14 cellular contexts compared by ENCODE assay signal in genomic region chr5:179974281-179974945, GRCh38.
DNase-seq lines count a peak whose midpoint lies in the region; ATAC-seq and TF ChIP-seq lines count a peak whose summit lies in the region.
"Had no signal": no experiment of that assay in that cellular context is flagged by ENCODE, and none has a peak within 500 bp of the region (broad histone marks: within the 10 kb centered on the region; RNA-seq: fewer than 3 reads in every experiment).

No MANE protein-coding gene starts in this region.

- peaks cover 3% of the 10 kb centered on the region for H3K27me3 Mint-ChIP-seq in GM23338 (ENCODE audit: insufficient read depth, low read depth, poor library complexity)
- no peaks in the 10 kb centered on the region for H3K27me3 Mint-ChIP-seq in progenitor cell of endocrine pancreas
- no peaks in the 10 kb centered on the region for H3K27me3 Mint-ChIP-seq in activated T-cell treated with anti-CD3 and anti-CD28 coated beads, Interleukin-2, amount 50 U/mL, for 24 hours
- H3K27me3 Mint-ChIP-seq: activated CD4-positive, alpha-beta memory T cell treated with anti-CD3 and anti-CD28 coated beads, Interleukin-2, amount 10 ng/mL, durations not matched to agents 7 days and 5 days had no signal

- intact Hi-C loops in body of pancreas (cut with DNase I) (no loop called here), aorta (cut with DNase I) (no loop called here)

- H4K20me1 ChIP-seq in GM23338 (replicated peaks; ENCODE audit: insufficient read depth): no peaks in the 10 kb centered on the region

- H3K4me1 Mint-ChIP-seq in GM23338 (peaks cover 17% of the 10 kb centered on the region), progenitor cell of endocrine pancreas (ENCODE audit: low read depth) (no peaks in the 10 kb centered on the region)
- H3K4me1 Mint-ChIP-seq in activated T-cell treated with anti-CD3 and anti-CD28 coated beads, Interleukin-2, amount 50 U/mL, for 24 hours (ENCODE audit: low read depth): peaks cover 8% of the 10 kb centered on the region
- H3K4me1 Mint-ChIP-seq: activated CD4-positive, alpha-beta memory T cell treated with anti-CD3 and anti-CD28 coated beads, Interleukin-2, amount 10 ng/mL, durations not matched to agents 7 days and 5 days had no signal

- H3K27ac ChIP-seq in GM23338 (ENCODE audit: low read depth): peak overlapping the region; percentile 26; the same call in 1 of the 2 replicates
- no peak overlapping the region for H3K27ac ChIP-seq in body of pancreas
- H3K27ac ChIP-seq in aorta (ENCODE audit: low read depth in 1 of 2, low read length in 2 of 2): no peak overlapping the region
- H3K27ac ChIP-seq: vagina had no signal

- no peak for TF ChIP-seq POLR2A in body of pancreas (IDR thresholded peaks at IDR 0.05)

- H3K9me3 ChIP-seq in body of pancreas: no peaks in the 10 kb centered on the region
- H3K9me3 ChIP-seq in aorta (ENCODE audit: control insufficient read depth, low read length): no peaks in the 10 kb centered on the region
- H3K9me3 ChIP-seq: HAP-1, vagina had no signal

- H3K9me2 ChIP-seq in GM23338 (ENCODE audit: insufficient read depth): no peaks in the 10 kb centered on the region

- DNase-seq in GM23338 (ENCODE audit: low spot score): no peak
- DNase-seq in NCI-H2171 (lab: John Stamatoyannopoulos, UW): peak; percentile 83
- DNase-seq in body of pancreas: peak in 3 of 4 donors; percentile 31 to 39 (median 35)
- DNase-seq in progenitor cell of endocrine pancreas (ENCODE audit: low spot score, unreplicated experiment): no peak
- DNase-seq in T-helper 1 cell: no peak
- no peak for DNase-seq in NOMO-1 (lab: John Stamatoyannopoulos, UW; ENCODE audit: unreplicated experiment in 2 of 2)
- DNase-seq in activated T-cell treated with anti-CD3 and anti-CD28 coated beads, Interleukin-2, amount 50 U/mL, for 24 hours: no peak
- no peak for DNase-seq in aorta
- DNase-seq: stimulated activated naive CD4-positive, alpha-beta T cell treated with Interleukin-2 at 50 U/mL for 16 hours; T-helper 9 cell had no signal

- H3K36me3 Mint-ChIP-seq in GM23338 (ENCODE audit: low read depth) (peaks cover 44% of the 10 kb centered on the region), progenitor cell of endocrine pancreas (ENCODE audit: insufficient read depth) (peaks cover 24% of the 10 kb centered on the region)
- H3K36me3 Mint-ChIP-seq in activated T-cell treated with anti-CD3 and anti-CD28 coated beads, Interleukin-2, amount 50 U/mL, for 24 hours (ENCODE audit: low read depth): peaks cover 43% of the 10 kb centered on the region

- 88 to 95% methylated on average over 36 of the region's 36 CpGs for WGBS in body of pancreas, 2 donors
- 90 to 92% methylated on average over 36 of the region's 36 CpGs for WGBS in aorta, 2 donors

- H3K9me3 Mint-ChIP-seq in GM23338 (no peaks in the 10 kb centered on the region), progenitor cell of endocrine pancreas (ENCODE audit: low read depth) (no peaks in the 10 kb centered on the region)
- no peaks in the 10 kb centered on the region for H3K9me3 Mint-ChIP-seq in activated T-cell treated with anti-CD3 and anti-CD28 coated beads, Interleukin-2, amount 50 U/mL, for 24 hours
- H3K9me3 Mint-ChIP-seq: activated CD4-positive, alpha-beta memory T cell treated with anti-CD3 and anti-CD28 coated beads, Interleukin-2, amount 10 ng/mL, durations not matched to agents 7 days and 5 days; activated T-helper 2 cell treated with anti-CD3 and anti-CD28 coated beads, Interferon-gamma antibody, Interleukin-2, Interleukin-4, amounts not matched to agents 10 μg/mL and 5 μg/mL and 100 μg/mL, durations not matched to agents 14 hours and 24 hours and 36 hours had no signal

- H3K36me3 ChIP-seq in GM23338 (ENCODE audit: insufficient read depth): peaks cover 11% of the 10 kb centered on the region
- peaks cover 0 to 9% of the 10 kb centered on the region in 2 donors for H3K36me3 ChIP-seq in body of pancreas (replicated peaks in 1 of 2; ENCODE audit: insufficient read depth in 1 of 2, low read depth in 2 of 2)
- H3K36me3 ChIP-seq in aorta (ENCODE audit: control insufficient read depth in 1 of 2, insufficient read depth in 2 of 2, low read length in 1 of 2): peaks cover 0 to 10% of the 10 kb centered on the region in 2 donors

- H3F3A ChIP-seq in GM23338 (replicated peaks; ENCODE audit: low read depth): peaks cover 6% of the 10 kb centered on the region; the same call in 1 of the 2 replicates

- ATAC-seq in GM23338 (no peak), body of pancreas (peak; percentile 45), aorta (ENCODE audit: low FRiP score) (no peak)

- H2AFZ ChIP-seq in GM23338: no peak overlapping the region

- no peak overlapping the region for H3K4me2 ChIP-seq in GM23338

- H3K4me1 ChIP-seq in GM23338 (ENCODE audit: insufficient read depth): no peaks in the 10 kb centered on the region
- no peaks in the 10 kb centered on the region for H3K4me1 ChIP-seq in body of pancreas
- no peaks in the 10 kb centered on the region for H3K4me1 ChIP-seq in aorta (ENCODE audit: control insufficient read depth in 1 of 2, insufficient read depth in 2 of 2, low read length in 2 of 2)
- H3K4me1 ChIP-seq: HAP-1, vagina had no signal

- H3K27ac Mint-ChIP-seq in GM23338 (no peak overlapping the region), progenitor cell of endocrine pancreas (peak overlapping the region; percentile 60)
- no peak overlapping the region for H3K27ac Mint-ChIP-seq in activated T-cell treated with anti-CD3 and anti-CD28 coated beads, Interleukin-2, amount 50 U/mL, for 24 hours
- H3K27ac Mint-ChIP-seq: activated CD4-positive, alpha-beta memory T cell treated with anti-CD3 and anti-CD28 coated beads, Interleukin-2, amount 10 ng/mL, durations not matched to agents 7 days and 5 days; activated T-helper 2 cell treated with anti-CD3 and anti-CD28 coated beads, Interferon-gamma antibody, Interleukin-2, Interleukin-4, amounts not matched to agents 10 μg/mL and 5 μg/mL and 100 μg/mL, durations not matched to agents 14 hours and 24 hours and 36 hours had no signal

- no peaks in the 10 kb centered on the region for H3K27me3 ChIP-seq in GM23338 (ENCODE audit: insufficient read depth)
- H3K27me3 ChIP-seq in body of pancreas: no peaks in the 10 kb centered on the region
- no peaks in the 10 kb centered on the region for H3K27me3 ChIP-seq in aorta (ENCODE audit: control insufficient read depth in 1 of 2, insufficient read depth in 2 of 2, low read length in 1 of 2)
- H3K27me3 ChIP-seq: vagina had no signal

- H3K79me2 ChIP-seq in GM23338 (replicated peaks; ENCODE audit: insufficient read depth): no peaks in the 10 kb centered on the region

- H3K4me3 Mint-ChIP-seq in GM23338 (no peak overlapping the region; the same call in 2 of the 3 replicates), progenitor cell of endocrine pancreas (ENCODE audit: low read depth) (no peak overlapping the region)
- no peak overlapping the region for H3K4me3 Mint-ChIP-seq in activated T-cell treated with anti-CD3 and anti-CD28 coated beads, Interleukin-2, amount 50 U/mL, for 24 hours
- H3K4me3 Mint-ChIP-seq: activated CD4-positive, alpha-beta memory T cell treated with anti-CD3 and anti-CD28 coated beads, Interleukin-2, amount 10 ng/mL, durations not matched to agents 7 days and 5 days had no signal

- no peak overlapping the region for H3K4me3 ChIP-seq in GM23338
- H3K4me3 ChIP-seq in body of pancreas: no peak overlapping the region
- H3K4me3 ChIP-seq in aorta (ENCODE audit: low read length in 2 of 2): no peak overlapping the region
- H3K4me3 ChIP-seq: HAP-1, vagina had no signal

- TF ChIP-seq CTCF in GM23338 (conservative IDR thresholded peaks at IDR 0.05; ENCODE audit: low read depth in 2 of 2) (no peak), body of pancreas (IDR thresholded peaks at IDR 0.05) (no peak), progenitor cell of endocrine pancreas (IDR thresholded peaks at IDR 0.05; ENCODE audit: unreplicated experiment) (no peak)

TF ChIP-seq in GM23338, 12 proteins besides CTCF, POLR2A, EP300 and RAD21 (continues in another document):
- no peak for TF ChIP-seq POLR2AphosphoS5 (IDR thresholded peaks at IDR 0.05; ENCODE audit: low read depth)

Comparison
In these comparisons a context has a peak if more than half of its experiments do, and no peak if none do; other contexts are left out.
1. DNase-seq: peak in NCI-H2171 (single experiment) and body of pancreas (3 of 4); none in GM23338 (single experiment), progenitor cell of endocrine pancreas (single experiment), T-helper 1 cell (0 of 5), NOMO-1 (0 of 2), activated T-cell treated with anti-CD3 and anti-CD28 coated beads, Interleukin-2, amount 50 U/mL, for 24 hours (single experiment) and aorta (0 of 2).